Comparison of ENCODE assay signal across 19 cellular contexts in the genomic region with DNA sequence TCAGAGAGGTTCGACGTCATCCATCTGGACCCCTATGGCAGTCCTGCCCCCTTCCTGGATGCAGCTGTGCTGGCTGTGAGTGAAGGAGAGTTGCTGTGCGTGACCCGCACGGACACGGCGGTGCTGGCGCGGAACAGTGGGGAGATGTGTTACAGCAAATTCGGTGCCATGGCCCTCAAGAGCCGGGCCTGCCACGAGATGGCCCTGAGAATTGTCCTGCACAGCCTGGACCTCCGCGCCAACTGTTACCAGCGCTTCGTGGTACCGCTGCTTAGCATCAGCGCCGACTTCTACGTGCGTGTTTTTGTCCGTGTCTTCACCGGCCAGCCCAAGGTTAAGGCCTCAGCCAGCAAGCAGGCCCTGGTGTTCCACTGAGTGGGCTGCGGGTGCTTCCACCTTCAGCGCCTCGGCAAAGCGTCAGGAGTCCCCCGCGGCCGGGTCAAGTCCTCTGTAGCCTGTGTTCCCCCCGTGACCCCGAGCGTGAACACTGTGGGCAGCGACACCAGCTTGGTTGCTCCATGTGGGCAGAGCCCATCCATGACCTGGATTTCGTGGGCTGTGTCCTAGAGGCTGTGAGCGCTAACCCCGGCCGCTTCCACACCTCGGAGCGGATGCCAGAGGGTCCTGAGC.
A peak's percentile ranks its signal among the peaks of the same experiment; 100 is the strongest.
DNase-seq lines count a peak whose midpoint lies in the region; ATAC-seq and TF ChIP-seq lines count a peak whose summit lies in the region.
"Had no signal": no experiment of that assay in that cellular context is flagged by ENCODE, and none has a peak within 500 bp of the region (broad histone marks: within the 10 kb centered on the region; RNA-seq: fewer than 3 reads in every experiment).

No MANE protein-coding gene starts in this region.

- intact Hi-C loops in Right ventricle myocardium inferior (cut with DNase I) (no loop called here), left ventricle myocardium superior (cut with micrococcal nuclease) (no loop called here), testis (cut with DNase I; ENCODE audit: low total_unique reads) (no loop called here)

- H3K4me1 ChIP-seq in gastroesophageal sphincter, result no peaks in the 10 kb centered on the region
- no peaks in the 10 kb centered on the region for H3K4me1 ChIP-seq in testis
- H3K4me1 ChIP-seq: A549; BE2C; BLaER1 treated with 17β-estradiol and CSF1 and Interleukin-3, amounts not matched to agents 10 nM and 100 nM had no signal

- no peak for TF ChIP-seq POLR2A in gastroesophageal sphincter (IDR thresholded peaks at IDR 0.05)
- no peak for TF ChIP-seq POLR2A in testis (IDR thresholded peaks at IDR 0.05)

- TF ChIP-seq CTCF in gastroesophageal sphincter (IDR thresholded peaks at IDR 0.05) (no peak), testis (IDR thresholded peaks at IDR 0.05) (no peak)

- H3K27me3 ChIP-seq in gastroesophageal sphincter (no peaks in the 10 kb centered on the region), testis (no peaks in the 10 kb centered on the region)
- H3K27me3 ChIP-seq: BE2C had no signal

- DNase-seq in Right ventricle myocardium inferior (ENCODE audit: missing footprints) (peak; percentile 34), left ventricle myocardium superior (no peak), Daoy (ENCODE audit: low read depth) (peak; percentile 19), testis (peak; percentile 14), iPS-NIHi11 (ENCODE audit: low spot score) (no peak), H4 (ENCODE audit: low spot score) (no peak)
- DNase-seq: 8988T; ACHN; AML-193; BE2C; Calu3; CD4-positive, alpha-beta memory T cell; COR-L47; DMS79 treated with DMSO at 0.1 percent for 48 hours; GM23248 had no signal

- no peak for TF ChIP-seq EP300 in gastroesophageal sphincter (IDR thresholded peaks at IDR 0.05)

- 80 to 92% methylated on average over 1 to 5 of the region's 40 CpGs for WGBS in gastroesophageal sphincter (ENCODE audit: low coverage in 1 of 2), 2 donors
- WGBS in testis, 2 donors, result 81% methylated on average over 21 of the region's 40 CpGs; no CpG with 5 or more reads in 1 of the 2 donors

- H3K36me3 ChIP-seq in gastroesophageal sphincter, result no peaks in the 10 kb centered on the region
- H3K36me3 ChIP-seq in testis (ENCODE audit: low read depth, missing control alignments), result no peaks in the 10 kb centered on the region
- H3K36me3 ChIP-seq: BE2C; BLaER1 treated with 17β-estradiol and CSF1 and Interleukin-3, amounts not matched to agents 10 nM and 100 nM; HAP-1 had no signal

- no peak overlapping the region for H3K4me3 ChIP-seq in gastroesophageal sphincter
- peak overlapping the region; percentile 18 to 43 for H3K4me3 ChIP-seq in testis
- H3K4me3 ChIP-seq: A549; BLaER1 treated with 17β-estradiol and CSF1 and Interleukin-3, amounts not matched to agents 10 nM and 100 nM; GM23248; HAP-1 had no signal

- H3K27ac ChIP-seq in gastroesophageal sphincter (no peak overlapping the region), testis (no peak overlapping the region)
- H3K27ac ChIP-seq: A549; BLaER1 treated with 17β-estradiol and CSF1 and Interleukin-3, amounts not matched to agents 10 nM and 100 nM; GM23248 had no signal

- no peaks in the 10 kb centered on the region for H3K9me3 ChIP-seq in gastroesophageal sphincter
- H3K9me3 ChIP-seq in testis, result no peaks in the 10 kb centered on the region
- H3K9me3 ChIP-seq: A549, BE2C, HAP-1 had no signal

- ATAC-seq in Right ventricle myocardium inferior (no peak), left ventricle myocardium superior (no peak), gastroesophageal sphincter (peak; percentile 19)
- ATAC-seq: A549 had no signal

Comparison
In these comparisons a context has a peak if more than half of its experiments do, and no peak if none do; other contexts are left out.
1. DNase-seq: peak in Right ventricle myocardium inferior (single experiment), Daoy (single experiment) and testis (single experiment); none in left ventricle myocardium superior (single experiment), iPS-NIHi11 (single experiment) and H4 (single experiment).
2. H3K4me3 ChIP-seq: peak in testis (2 of 2); none in gastroesophageal sphincter (0 of 2).